31 cellular contexts compared by ENCODE assay signal in genomic region chr16:57982345-57982744, GRCh38. TPM values are rescaled to one million over a fixed set of nuclear protein-coding genes. Genes with fewer than 3 reads are reported as not detected.
"Had no signal": no experiment of that assay in that cellular context is flagged by ENCODE, and none has a peak within 500 bp of the region (broad histone marks: within the 10 kb centered on the region; RNA-seq: fewer than 3 reads in every experiment).

No MANE protein-coding gene starts in this region.

- DNase-seq: colonic mucosa; effector CD8-positive, alpha-beta T cell; endodermal cell; foreskin fibroblast; gastrocnemius medialis; sigmoid colon; stimulated activated CD4-positive, alpha-beta T cell treated with anti-CD3 and anti-CD28 coated beads, Interleukin-2, amount 100 ng/mL, for 24 hours; stimulated activated CD4-positive, alpha-beta T cell treated with anti-CD3 and anti-CD28 coated beads, Interleukin-4, amount 100 ng/mL, for 24 hours; stimulated activated naive CD4-positive, alpha-beta T cell treated with Interleukin-2 at 50 U/mL for 16 hours; substantia nigra; testis; tibial artery; upper lobe of left lung had no signal

- H3K27ac Mint-ChIP-seq: dendritic cell treated with granulocyte-macrophage colony-stimulating factor and Interleukin-4, amounts not matched to agents 40 ng/mL and 50 ng/mL, for 4 days; endodermal cell; memory B cell; nephron; neural progenitor cell; stimulated activated effector memory CD8-positive, alpha-beta T cell treated with anti-CD3 and anti-CD28 coated beads, Interleukin-12 subunit alpha, Interleukin-12 subunit beta, amount 100 ng/mL, for 72 hours had no signal

- H3K36me3 ChIP-seq: colonic mucosa, gastrocnemius medialis, heart left ventricle, neural progenitor cell, sigmoid colon, tibial artery, upper lobe of left lung had no signal

- H3K4me2 ChIP-seq: hepatocyte, neural progenitor cell had no signal

- H3K4me3 Mint-ChIP-seq: dendritic cell treated with granulocyte-macrophage colony-stimulating factor and Interleukin-4, amounts not matched to agents 40 ng/mL and 50 ng/mL, for 4 days; endodermal cell; memory B cell; nephron; neural progenitor cell; stimulated activated effector memory CD8-positive, alpha-beta T cell treated with anti-CD3 and anti-CD28 coated beads, Interleukin-12 subunit alpha, Interleukin-12 subunit beta, amount 100 ng/mL, for 72 hours had no signal

- H3K9me3 ChIP-seq: colonic mucosa, gastrocnemius medialis, heart left ventricle, psoas muscle, sigmoid colon, testis, tibial artery, upper lobe of left lung had no signal

- H3K27ac ChIP-seq: colonic mucosa, epithelial cell of prostate, gastrocnemius medialis, heart left ventricle, hepatocyte, neural progenitor cell, psoas muscle, sigmoid colon, testis, tibial artery, upper lobe of left lung had no signal

- ATAC-seq: esophagus mucosa; gastrocnemius medialis; heart left ventricle; left lobe of liver; psoas muscle; right cardiac atrium; stimulated activated effector memory CD8-positive, alpha-beta T cell treated with anti-CD3 and anti-CD28 coated beads, Interleukin-12 subunit alpha, Interleukin-12 subunit beta, amount 100 ng/mL, for 72 hours had no signal

- H3K79me2 ChIP-seq: hepatocyte had no signal

- H3K9me3 Mint-ChIP-seq: dendritic cell treated with granulocyte-macrophage colony-stimulating factor and Interleukin-4, amounts not matched to agents 40 ng/mL and 50 ng/mL, for 4 days; endodermal cell; memory B cell; nephron; neural progenitor cell; stimulated activated effector memory CD8-positive, alpha-beta T cell treated with anti-CD3 and anti-CD28 coated beads, Interleukin-12 subunit alpha, Interleukin-12 subunit beta, amount 100 ng/mL, for 72 hours had no signal

- H3K36me3 Mint-ChIP-seq: memory B cell, neural progenitor cell had no signal

- H2AFZ ChIP-seq: hepatocyte, neural progenitor cell had no signal

- H3K4me1 Mint-ChIP-seq: memory B cell, nephron had no signal

- H3K27me3 ChIP-seq: hepatocyte, testis, upper lobe of left lung had no signal

- H3K4me1 ChIP-seq: psoas muscle had no signal

- H3K4me3 ChIP-seq: colonic mucosa, gastrocnemius medialis, heart left ventricle, hepatocyte, lung, neural progenitor cell, psoas muscle, sigmoid colon, testis, tibial artery, upper lobe of left lung had no signal

RNA-seq across cellular contexts. Expression of gene CNGB1, which starts 11.4 kb away (rescaled TPM):
- total RNA-seq: gastrocnemius medialis, glomerular endothelial cell, heart left ventricle, hepatocyte, kidney, left lobe of liver, mononuclear cell, osteocyte, psoas muscle, right cardiac atrium, skeletal muscle tissue had no signal
